Comparison of ENCODE assay signal across 8 cellular contexts in genomic region chr12:14418526-14418925, GRCh38. TPM values are rescaled to one million over a fixed set of nuclear protein-coding genes. Genes with fewer than 3 reads are reported as not detected.
DNase-seq lines count a peak whose midpoint lies in the region; ATAC-seq and TF ChIP-seq lines count a peak whose summit lies in the region.

No MANE protein-coding gene starts in this region.

- TF ChIP-seq CTCF in adrenal gland (IDR thresholded peaks at IDR 0.05) (peak in 5 of 6 experiments; percentile 11 to 48 (median 28)), tibial artery (IDR thresholded peaks at IDR 0.05) (peak; percentile 27 to 30)

- H3K27me3 Mint-ChIP-seq in activated naive CD4-positive, alpha-beta T cell treated with anti-CD3 and anti-CD28 coated beads for 36 hours (ENCODE audit: low read depth), result no peaks in the 10 kb centered on the region

- H3K4me3 Mint-ChIP-seq in activated naive CD4-positive, alpha-beta T cell treated with anti-CD3 and anti-CD28 coated beads for 36 hours, result peak overlapping the region; percentile 21

- H3K4me1 ChIP-seq in adrenal gland (replicated peaks in 1 of 2) (peaks cover 5 to 51% of the 10 kb centered on the region in 2 donors), tibial artery (peaks cover 0 to 57% (median 12%) of the 10 kb centered on the region in 4 donors)

- no peaks in the 10 kb centered on the region for H3K27me3 ChIP-seq in adrenal gland
- no peaks in the 10 kb centered on the region for H3K27me3 ChIP-seq in tibial artery

- no peaks in the 10 kb centered on the region for H3K36me3 ChIP-seq in adrenal gland (replicated peaks in 1 of 2)
- peaks cover 0 to 10% (median 9%) of the 10 kb centered on the region in 3 donors for H3K36me3 ChIP-seq in tibial artery

- H3K4me1 Mint-ChIP-seq in activated naive CD4-positive, alpha-beta T cell treated with anti-CD3 and anti-CD28 coated beads for 36 hours (ENCODE audit: low read depth), result peaks cover 59% of the 10 kb centered on the region

- peaks cover 20% of the 10 kb centered on the region for H3K9me3 Mint-ChIP-seq in activated naive CD4-positive, alpha-beta T cell treated with anti-CD3 and anti-CD28 coated beads for 36 hours

- H3K4me3 ChIP-seq in adrenal gland, result peak overlapping the region in 1 of 4 donors; percentile 13
- no peak overlapping the region for H3K4me3 ChIP-seq in tibial artery

- CTCF ChIA-PET in activated naive CD4-positive, alpha-beta T cell treated with anti-CD3 and anti-CD28 coated beads for 36 hours (lab: Charles Lee), result interaction anchor here (0.8 to 2.8 kb wide), 8 partner anchors 18 to 179 kb away, joined by 3 to 18 read pairs (median 6); partner anchors contain the start of gene ATF7IP

- DNase-seq in activated naive CD4-positive, alpha-beta T cell treated with anti-CD3 and anti-CD28 coated beads for 36 hours, result no peak
- no peak for DNase-seq in activated naive CD4-positive, alpha-beta T cell treated with anti-CD3 and anti-CD28 coated beads, Interleukin-2, amount 50 U/mL, for 16 hours
- DNase-seq in adrenal gland (no peak), iris pigment epithelial cell (ENCODE audit: low read depth) (peak; percentile 41), tibial artery (no peak), GOT3 (lab: John Stamatoyannopoulos, UW) (no peak), GF-D8 (lab: John Stamatoyannopoulos, UW) (no peak)

- no peak overlapping the region for H3K27ac ChIP-seq in adrenal gland
- H3K27ac ChIP-seq in tibial artery, result no peak overlapping the region

- H3K27ac Mint-ChIP-seq in activated naive CD4-positive, alpha-beta T cell treated with anti-CD3 and anti-CD28 coated beads for 36 hours, result peak overlapping the region; percentile 41

- peaks cover 31% of the 10 kb centered on the region for H3K36me3 Mint-ChIP-seq in activated naive CD4-positive, alpha-beta T cell treated with anti-CD3 and anti-CD28 coated beads for 36 hours (ENCODE audit: low read depth)

- TF ChIP-seq POLR2A in adrenal gland (IDR thresholded peaks at IDR 0.05), result no peak

- ATAC-seq in HG02884 (IDR thresholded peaks at IDR 0.05; ENCODE audit: unreplicated experiment), result no peak

- intact Hi-C loops in activated naive CD4-positive, alpha-beta T cell treated with anti-CD3 and anti-CD28 coated beads for 36 hours (cut with micrococcal nuclease), result loop anchor here (1.0 kb wide), 1 partner anchor 179 kb away; no protein-coding TSS in a partner anchor
- intact Hi-C loops in adrenal gland (cut with DNase I), result no loop called here
- intact Hi-C loops in tibial artery (cut with DNase I; ENCODE audit: low total_unique reads), result no loop called here

- WGBS in adrenal gland, 4 donors, result 43 to 66% (median 60%) methylated on average over 2 of the region's 2 CpGs

- H3K9me3 ChIP-seq in adrenal gland (replicated peaks in 1 of 3) (peaks cover 0 to 4% (median 0%) of the 10 kb centered on the region in 3 donors), tibial artery (peaks cover 0 to 5% (median 0%) of the 10 kb centered on the region in 3 donors)

RNA-seq across cellular contexts. Expression of gene ATF7IP, which starts 53.0 kb away (rescaled TPM):
- total RNA-seq in activated naive CD4-positive, alpha-beta T cell treated with anti-CD3 and anti-CD28 coated beads for 36 hours, result 100 to 1,000 TPM; 131 to 141 TPM
- total RNA-seq in adrenal gland, result 100 to 1,000 TPM in 1 of 8 donors, 10 to 100 TPM in 7; 40.5 to 101 (median 54.7) TPM
- 10 to 100 TPM in 2 of 3 donors, 1 to 10 TPM in 1; 8.5 to 34.7 (median 16.7) TPM for polyA plus RNA-seq in adrenal gland
